Comparison of ENCODE assay signal across 28 cellular contexts in genomic region chr17:77197115-77197514, GRCh38.
"Had no signal": no experiment of that assay in that cellular context is flagged by ENCODE, and none has a peak within 500 bp of the region (broad histone marks: within the 10 kb centered on the region; RNA-seq: fewer than 3 reads in every experiment).

No MANE protein-coding gene starts in this region.

- H3K27me3 ChIP-seq: neutrophil, pancreas, right lobe of liver, sigmoid colon, spleen, suprapubic skin, testis, tibial artery, transverse colon, upper lobe of right lung, uterus had no signal

- H3K9me3 ChIP-seq: pancreas, prostate gland, right lobe of liver, sigmoid colon, spleen, suprapubic skin, testis, tibial artery, transverse colon, upper lobe of right lung, uterus had no signal

- H3K4me1 ChIP-seq: pancreas, prostate gland, right lobe of liver, sigmoid colon, tibial artery, transverse colon, upper lobe of right lung, uterus had no signal

- ATAC-seq: naive thymus-derived CD8-positive, alpha-beta T cell; natural killer cell treated with Interleukin-12 subunit alpha and Interleukin-12 subunit beta and Interleukin-15 and Interleukin-18, amount 100 ng/mL, for 72 hours; pancreas; right cardiac atrium; right lobe of liver; stimulated activated memory B cell treated with anti-CD40 and anti-IgM and Interleukin-4, amounts not matched to agents 10 μg/mL and 1 μg/mL and 100 μg/mL, for 72 hours; stimulated activated naive CD8-positive, alpha-beta T cell treated with anti-CD3 and anti-CD28 coated beads, Interleukin-15, amount 100 ng/mL, for 72 hours; stimulated activated naive CD8-positive, alpha-beta T cell treated with anti-CD3 and anti-CD28 coated beads, Interleukin-15, Interleukin-2, amounts not matched to agents 100 U/mL and 50 U/mL, for 24 hours; upper lobe of right lung had no signal

- FAIRE-seq: pancreas, small intestine had no signal

- H3K27ac ChIP-seq: neutrophil, pancreas, prostate gland, right lobe of liver, sigmoid colon, spleen, suprapubic skin, testis, tibial artery, transverse colon, upper lobe of right lung, uterus had no signal

- H3K36me3 ChIP-seq: uterus had no signal

- DNase-seq: naive thymus-derived CD8-positive, alpha-beta T cell; nephron progenitor cell; nucleus accumbens; pancreas; right cardiac atrium; right lobe of liver; sigmoid colon; small intestine; spleen; stimulated activated CD4-positive, alpha-beta T cell treated with anti-CD3 and anti-CD28 coated beads, Interleukin-12 subunit alpha, Interleukin-12 subunit beta, amount 100 ng/mL, for 4 hours; stimulated activated CD4-positive, alpha-beta T cell treated with anti-CD3 and anti-CD28 coated beads, Interleukin-1b, Interleukin-23, amount 100 ng/mL, for 48 hours; stimulated activated CD4-positive, alpha-beta T cell treated with anti-CD3 and anti-CD28 coated beads, Interleukin-4, amount 100 ng/mL, for 1 hour; stimulated activated CD4-positive, alpha-beta T cell treated with anti-CD3 and anti-CD28 coated beads, Interleukin-4, amount 100 ng/mL, for 4 hours; stimulated activated CD8-positive, alpha-beta memory T cell treated with anti-CD3 and anti-CD28 coated beads, Interleukin-4, amount 100 ng/mL, for 48 hours; stimulated activated naive CD4-positive, alpha-beta T cell; stimulated activated naive CD8-positive, alpha-beta T cell treated with anti-CD3 and anti-CD28 coated beads, Interleukin-15, amount 100 ng/mL, for 72 hours; stimulated activated naive CD8-positive, alpha-beta T cell treated with anti-CD3 and anti-CD28 coated beads, Interleukin-15, Interleukin-2, amounts not matched to agents 100 U/mL and 50 U/mL, for 24 hours; substantia nigra; testis; tibial artery; transverse colon; upper lobe of right lung; uterus had no signal

- H3K4me3 ChIP-seq: pancreas, prostate gland, right lobe of liver, sigmoid colon, spleen, suprapubic skin, testis, tibial artery, transverse colon, upper lobe of right lung, uterus had no signal
